In genomic region chr4:157358439-157358838, GRCh38 we compare ENCODE assay signal across 27 cellular contexts.
"Had no signal": no experiment of that assay in that cellular context is flagged by ENCODE, and none has a peak within 500 bp of the region (broad histone marks: within the 10 kb centered on the region; RNA-seq: fewer than 3 reads in every experiment).

No MANE protein-coding gene starts in this region.

- H3K9me3 ChIP-seq: left lung, lower lobe of right lung, pancreas, prostate gland, stomach, testis, thyroid gland, transverse colon, upper lobe of left lung, vagina had no signal

- H3K4me3 ChIP-seq: left lung, lower lobe of right lung, pancreas, prostate gland, skin epidermis, stomach, testis, thyroid gland, transverse colon, upper lobe of left lung, vagina had no signal

- H3K36me3 ChIP-seq: left lung, lower lobe of right lung, pancreas, prostate gland, stomach, thyroid gland, transverse colon, upper lobe of left lung, vagina had no signal

- H3K27ac ChIP-seq: left lung, lower lobe of right lung, pancreas, prostate gland, skin epidermis, stomach, testis, thyroid gland, transverse colon, upper lobe of left lung, vagina had no signal

- H3K27me3 ChIP-seq: left lung, pancreas, stomach, testis, thyroid gland, transverse colon, upper lobe of left lung, vagina had no signal

- DNase-seq: immature natural killer cell; kidney; left colon; left lung; lower lobe of right lung; mammary epithelial cell; mesenchymal stem cell; naive thymus-derived CD8-positive, alpha-beta T cell; nucleus accumbens; pancreas; posterior cingulate gyrus; retina; right cardiac atrium; stimulated activated CD4-positive, alpha-beta T cell treated with anti-CD3 and anti-CD28 coated beads, Interleukin-12 subunit alpha, Interleukin-12 subunit beta, amount 100 ng/mL, for 4 hours; stimulated activated CD4-positive, alpha-beta T cell treated with anti-CD3 and anti-CD28 coated beads, Interleukin-15, amount 100 ng/mL, for 24 hours; stimulated activated CD4-positive, alpha-beta T cell treated with anti-CD3 and anti-CD28 coated beads, Interleukin-2, amount 100 ng/mL, for 24 hours; stimulated activated CD4-positive, alpha-beta T cell treated with anti-CD3 and anti-CD28 coated beads, Interleukin-4, amount 100 ng/mL, for 1 hour; stimulated activated naive B cell treated with anti-CD40 and anti-IgM and Interleukin-4, amounts not matched to agents 10 μg/mL and 1 μg/mL and 100 μg/mL, for 72 hours; stimulated activated naive CD8-positive, alpha-beta T cell treated with anti-CD3 and anti-CD28 coated beads, Interleukin-15, Interleukin-2, amounts not matched to agents 100 U/mL and 50 U/mL, for 24 hours; stomach; testis; thyroid gland; transverse colon; upper lobe of left lung had no signal

- H3K4me1 ChIP-seq: left lung, lower lobe of right lung, pancreas, prostate gland, stomach, testis, thyroid gland, transverse colon, upper lobe of left lung, vagina had no signal
